Comparison of ENCODE assay signal across 17 cellular contexts in the genomic region with DNA sequence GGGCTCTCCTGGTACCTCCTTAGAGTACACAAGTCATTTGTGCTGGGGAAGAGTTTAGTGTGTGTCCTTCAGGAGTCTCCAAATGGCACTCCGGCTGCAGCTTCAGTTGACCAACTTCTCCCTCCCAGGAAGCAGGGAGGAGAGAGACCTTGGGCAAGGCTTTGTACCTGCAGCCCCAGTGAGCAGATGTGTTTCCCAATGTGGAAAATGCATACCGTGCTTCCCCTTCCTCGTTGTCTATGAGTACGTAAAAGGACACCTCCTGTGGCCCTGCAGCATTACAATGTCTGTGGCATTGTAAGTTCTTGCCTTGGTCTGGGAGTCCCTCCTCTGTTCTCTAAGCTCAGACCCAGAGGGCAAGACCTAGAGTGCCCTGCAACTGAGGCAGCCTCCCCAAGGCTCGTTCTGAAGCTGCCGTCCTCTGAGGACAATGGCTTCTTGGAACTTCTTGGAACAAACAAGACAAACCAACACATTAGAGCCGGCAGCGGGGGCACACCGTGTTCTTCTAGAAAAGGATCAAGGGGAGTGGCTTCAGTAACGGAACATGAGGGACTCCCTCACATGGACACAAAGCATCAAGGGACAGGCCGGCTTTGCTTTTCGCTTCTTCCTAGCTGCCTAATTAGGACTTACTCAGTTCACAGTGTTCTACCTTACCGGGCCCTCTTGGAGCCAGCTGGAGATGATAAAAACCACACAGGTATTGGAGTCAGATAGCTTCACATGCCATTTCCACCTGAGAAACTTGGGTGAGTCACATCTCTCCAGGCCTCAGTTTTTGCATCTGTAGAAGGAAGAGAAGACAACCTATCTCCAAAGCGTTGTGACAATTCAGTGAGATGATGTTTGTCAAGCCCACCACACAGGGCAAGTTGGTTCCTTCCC. TPM values are rescaled to one million over a fixed set of nuclear protein-coding genes. Genes with fewer than 3 reads are reported as not detected.
DNase-seq lines count a peak whose midpoint lies in the region; ATAC-seq and TF ChIP-seq lines count a peak whose summit lies in the region.
"Had no signal": no experiment of that assay in that cellular context is flagged by ENCODE, and none has a peak within 500 bp of the region (broad histone marks: within the 10 kb centered on the region; RNA-seq: fewer than 3 reads in every experiment).

No MANE protein-coding gene starts in this region.

- H2AFZ ChIP-seq in neural progenitor cell (replicated peaks) = peak overlapping the region; percentile 65

- WGBS in aorta, 2 donors = 86 to 87% methylated on average over 14 of the region's 14 CpGs

- peaks cover 5% of the 10 kb centered on the region for H3K4me1 Mint-ChIP-seq in neural progenitor cell
- H3K4me1 Mint-ChIP-seq in activated T-helper 17 cell treated with anti-CD3 and anti-CD28 coated beads, Interleukin-2, amount 50 U/mL, for 72 hours = no peaks in the 10 kb centered on the region

- peak; percentile 2 for DNase-seq in AG20443 (ENCODE audit: low spot score)
- DNase-seq in HT-29 (ENCODE audit: low spot score) = peak; percentile 62
- peak; percentile 58 for DNase-seq in coronary artery (ENCODE audit: low spot score)
- DNase-seq in neural progenitor cell (ENCODE audit: low spot score) = no peak
- no peak for DNase-seq in NCI-H187 treated with DMSO at 0.1 percent for 48 hours (lab: John Stamatoyannopoulos, UW)
- DNase-seq in aorta = no peak
- DNase-seq in DMS153 treated with DMSO at 0.1 percent for 48 hours (lab: John Stamatoyannopoulos, UW; ENCODE audit: unreplicated experiment) = no peak
- DNase-seq: KBM-7, NCI-H1092 treated with DMSO at 0.1 percent for 48 hours, NCI-H1694, NCI-H510A, Peyer's patch, SHP77 treated with DMSO at 0.1 percent for 48 hours had no signal

- H3K27me3 ChIP-seq in neural progenitor cell (no peaks in the 10 kb centered on the region), aorta (ENCODE audit: control insufficient read depth in 1 of 2, insufficient read depth in 2 of 2, low read length in 1 of 2) (no peaks in the 10 kb centered on the region)

- no peak overlapping the region for H3K4me3 Mint-ChIP-seq in neural progenitor cell
- H3K4me3 Mint-ChIP-seq in activated T-helper 17 cell treated with anti-CD3 and anti-CD28 coated beads, Interleukin-2, amount 50 U/mL, for 72 hours = no peak overlapping the region

- H3K27me3 Mint-ChIP-seq in neural progenitor cell (ENCODE audit: insufficient read depth, low read depth) = peaks cover 2% of the 10 kb centered on the region
- H3K27me3 Mint-ChIP-seq in activated T-helper 17 cell treated with anti-CD3 and anti-CD28 coated beads, Interleukin-2, amount 50 U/mL, for 72 hours = peaks cover 30% of the 10 kb centered on the region

- no peak overlapping the region for H3K9ac ChIP-seq in neural progenitor cell

- TF ChIP-seq CTCF in coronary artery (IDR thresholded peaks at IDR 0.05) (no peak), neural progenitor cell (IDR thresholded peaks at IDR 0.05) (no peak)

- H3K79me2 ChIP-seq in neural progenitor cell (ENCODE audit: low read depth) = no peaks in the 10 kb centered on the region

- H3K9me3 ChIP-seq in neural progenitor cell (ENCODE audit: low read depth) = no peaks in the 10 kb centered on the region
- no peaks in the 10 kb centered on the region for H3K9me3 ChIP-seq in aorta (ENCODE audit: control insufficient read depth, low read length)
- H3K9me3 ChIP-seq: Peyer's patch had no signal

- no peak overlapping the region for H3K4me2 ChIP-seq in neural progenitor cell
- H3K4me2 ChIP-seq: A549 had no signal

- no peaks in the 10 kb centered on the region for H3F3A ChIP-seq in neural progenitor cell (ENCODE audit: low read depth)

- no peak overlapping the region for H3K27ac Mint-ChIP-seq in neural progenitor cell
- H3K27ac Mint-ChIP-seq in activated T-helper 17 cell treated with anti-CD3 and anti-CD28 coated beads, Interleukin-2, amount 50 U/mL, for 72 hours = no peak overlapping the region
- H3K27ac Mint-ChIP-seq: CD4-positive, CD25-positive, alpha-beta regulatory T cell had no signal

- intact Hi-C loops in aorta (cut with DNase I) = no loop called here

- H3K4me1 ChIP-seq in neural progenitor cell = no peaks in the 10 kb centered on the region
- no peaks in the 10 kb centered on the region for H3K4me1 ChIP-seq in aorta (ENCODE audit: control insufficient read depth in 1 of 2, insufficient read depth in 2 of 2, low read length in 2 of 2)
- H3K4me1 ChIP-seq: A549 had no signal

- no peaks in the 10 kb centered on the region for H3K36me3 Mint-ChIP-seq in neural progenitor cell
- no peaks in the 10 kb centered on the region for H3K36me3 Mint-ChIP-seq in activated T-helper 17 cell treated with anti-CD3 and anti-CD28 coated beads, Interleukin-2, amount 50 U/mL, for 72 hours (ENCODE audit: low read depth)
- H3K36me3 Mint-ChIP-seq: CD4-positive, CD25-positive, alpha-beta regulatory T cell had no signal

- no peak for ATAC-seq in aorta (ENCODE audit: low FRiP score)
- ATAC-seq in activated T-helper 17 cell treated with anti-CD3 and anti-CD28 coated beads, Interleukin-2, amount 50 U/mL, for 72 hours (replicated peaks) = no peak
- ATAC-seq: A549 had no signal

- H3K36me3 ChIP-seq in neural progenitor cell = no peaks in the 10 kb centered on the region
- no peaks in the 10 kb centered on the region for H3K36me3 ChIP-seq in aorta (ENCODE audit: control insufficient read depth in 1 of 2, insufficient read depth in 2 of 2, low read length in 1 of 2)
- H3K36me3 ChIP-seq: Peyer's patch had no signal

- H3K27ac ChIP-seq in coronary artery = no peak overlapping the region
- H3K27ac ChIP-seq in neural progenitor cell = no peak overlapping the region
- no peak overlapping the region for H3K27ac ChIP-seq in aorta (ENCODE audit: low read depth in 1 of 2, low read length in 2 of 2)
- H3K27ac ChIP-seq: A549, Peyer's patch had no signal

- H4K20me1 ChIP-seq in neural progenitor cell (ENCODE audit: low read depth) = no peaks in the 10 kb centered on the region

- H3K4me3 ChIP-seq in coronary artery (no peak overlapping the region), neural progenitor cell (no peak overlapping the region), aorta (ENCODE audit: low read length in 2 of 2) (no peak overlapping the region)
- H3K4me3 ChIP-seq: A549 had no signal

- peaks cover 5% of the 10 kb centered on the region for H3K9me3 Mint-ChIP-seq in neural progenitor cell
- no peaks in the 10 kb centered on the region for H3K9me3 Mint-ChIP-seq in activated T-helper 17 cell treated with anti-CD3 and anti-CD28 coated beads, Interleukin-2, amount 50 U/mL, for 72 hours

RNA-seq across cellular contexts. Expression of gene PPA1, which starts 20.9 kb away (rescaled TPM):
- total RNA-seq in HT-29 (2014; rRNA removed; shearing (Covaris generic)) = 321 and 357 TPM in 2 replicates
- 134 and 203 TPM in 2 replicates for total RNA-seq in neural progenitor cell (ENCODE audit: low replicate concordance)
- 10 to 100 TPM; 66.7 to 79.8 TPM for total RNA-seq in aorta
- 100 to 1,000 TPM; 100 to 222 TPM for polyA plus RNA-seq in aorta
- 100 to 1,000 TPM; 176 to 260 TPM for total RNA-seq in activated T-helper 17 cell treated with anti-CD3 and anti-CD28 coated beads, Interleukin-2, amount 50 U/mL, for 72 hours

RNA-seq across cellular contexts. Expression of gene NPFFR1, which starts 29.7 kb away (rescaled TPM):
- 2.9 and 4.4 TPM in 2 replicates for total RNA-seq in HT-29 (2014; rRNA removed; shearing (Covaris generic))
- 0.06 TPM in 1 of 2 replicates, not detected in the other for total RNA-seq in neural progenitor cell (ENCODE audit: low replicate concordance)
- under 1 TPM; 0.03 to 0.06 TPM for total RNA-seq in aorta
- under 1 TPM in 1 of 2 donors, not detected in 1; under 0.01 TPM for polyA plus RNA-seq in aorta
- total RNA-seq in activated T-helper 17 cell treated with anti-CD3 and anti-CD28 coated beads, Interleukin-2, amount 50 U/mL, for 72 hours = not detected
- total RNA-seq: CD4-positive, CD25-positive, alpha-beta regulatory T cell; M059J; Peyer's patch had no signal
- polyA plus RNA-seq: A549; CD4-positive, CD25-positive, alpha-beta regulatory T cell had no signal

Comparison
In these comparisons a context has a peak if more than half of its experiments do, and no peak if none do; other contexts are left out.
1. DNase-seq: peak in AG20443 (single experiment), HT-29 (single experiment) and coronary artery (single experiment); none in neural progenitor cell (single experiment), NCI-H187 treated with DMSO at 0.1 percent for 48 hours (single experiment), aorta (0 of 2) and DMS153 treated with DMSO at 0.1 percent for 48 hours (single experiment).